In genomic region chr3:69405067-69405466, GRCh38 we compare ENCODE assay signal across 29 cellular contexts.
"Had no signal": no experiment of that assay in that cellular context is flagged by ENCODE, and none has a peak within 500 bp of the region (broad histone marks: within the 10 kb centered on the region; RNA-seq: fewer than 3 reads in every experiment).

No MANE protein-coding gene starts in this region.

- H3K27me3 Mint-ChIP-seq: dendritic cell treated with granulocyte-macrophage colony-stimulating factor and Interleukin-4, amounts not matched to agents 40 ng/mL and 50 ng/mL, for 4 days had no signal

- H3K9me3 ChIP-seq: colonic mucosa, gastrocnemius medialis had no signal

- H3K4me3 ChIP-seq: colonic mucosa, coronary artery, dorsolateral prefrontal cortex, esophagus muscularis mucosa, esophagus squamous epithelium, gastrocnemius medialis, gastroesophageal sphincter, heart left ventricle, heart right ventricle had no signal

- FAIRE-seq: colon, endometrium, endothelial cell of umbilical vein, frontal cortex had no signal

- DNase-seq: colonic mucosa; cortex of kidney; dermis blood vessel endothelial cell; dorsolateral prefrontal cortex; effector CD4-positive, alpha-beta T cell; effector CD8-positive, alpha-beta T cell; effector memory CD4-positive, alpha-beta T cell; effector memory CD8-positive, alpha-beta T cell; endodermal cell; erythroblast; esophagus squamous epithelium; foreskin fibroblast; foreskin keratinocyte; foreskin melanocyte; gastrocnemius medialis; glutamatergic neuron; head of caudate nucleus; heart left ventricle; heart right ventricle had no signal

- H3K4me1 ChIP-seq: colonic mucosa, gastrocnemius medialis had no signal

- H3K27ac Mint-ChIP-seq: dendritic cell treated with granulocyte-macrophage colony-stimulating factor and Interleukin-4, amounts not matched to agents 40 ng/mL and 50 ng/mL, for 4 days; effector memory CD8-positive, alpha-beta T cell; endodermal cell had no signal

- H3K9me3 Mint-ChIP-seq: effector memory CD8-positive, alpha-beta T cell had no signal

- H3K36me3 ChIP-seq: colonic mucosa, esophagus muscularis mucosa, esophagus squamous epithelium, gastrocnemius medialis, gastroesophageal sphincter, heart left ventricle, heart right ventricle had no signal

- H3K27ac ChIP-seq: colonic mucosa, coronary artery, epithelial cell of prostate, esophagus muscularis mucosa, foreskin keratinocyte, gastrocnemius medialis, gastroesophageal sphincter, heart left ventricle, heart right ventricle had no signal

- ATAC-seq: effector memory CD8-positive, alpha-beta T cell; esophagus mucosa; foreskin keratinocyte; gastrocnemius medialis; gastroesophageal sphincter; heart left ventricle; heart right ventricle had no signal

- H3K27me3 ChIP-seq: colonic mucosa, esophagus muscularis mucosa, esophagus squamous epithelium, foreskin keratinocyte, gastrocnemius medialis, gastroesophageal sphincter, heart left ventricle, heart right ventricle had no signal

- H3K4me3 Mint-ChIP-seq: dendritic cell treated with granulocyte-macrophage colony-stimulating factor and Interleukin-4, amounts not matched to agents 40 ng/mL and 50 ng/mL, for 4 days; effector memory CD8-positive, alpha-beta T cell; endodermal cell had no signal
